In genomic region chr9:18253950-18254349, GRCh38 we compare ENCODE assay signal across 32 cellular contexts.
"Had no signal": no experiment of that assay in that cellular context is flagged by ENCODE, and none has a peak within 500 bp of the region (broad histone marks: within the 10 kb centered on the region; RNA-seq: fewer than 3 reads in every experiment).

No MANE protein-coding gene starts in this region.

- ATAC-seq: activated CD8-positive, alpha-beta T cell treated with anti-CD3 and anti-CD28 coated beads for 36 hours; activated naive CD4-positive, alpha-beta T cell treated with anti-CD3 and anti-CD28 coated beads, Interleukin-2, amount 50 U/mL, for 72 hours; activated T-cell treated with anti-CD3 and anti-CD28 coated beads, Interleukin-2, amount 50 U/mL, for 4 hours; activated T-cell treated with anti-CD3 and anti-CD28 coated beads, Interleukin-2, amount 50 U/mL, for 72 hours; activated T-helper 17 cell treated with anti-CD3 and anti-CD28 coated beads, Interleukin-2, amount 50 U/mL, for 72 hours; body of pancreas had no signal

- H3K36me3 ChIP-seq: adrenal gland, cardiac muscle cell, colonic mucosa had no signal

- H3K27ac ChIP-seq: adrenal gland, body of pancreas, cardiac muscle cell, colonic mucosa, VCaP had no signal

- H3K27me3 ChIP-seq: adrenal gland, body of pancreas, cardiac muscle cell, colonic mucosa had no signal

- H3K4me1 ChIP-seq: body of pancreas, colonic mucosa had no signal

- H3K9me3 ChIP-seq: adrenal gland, body of pancreas, colonic mucosa had no signal

- DNase-seq: activated B cell treated with CpG ODN at 0.5 μM for 24 hours; activated CD4-positive, alpha-beta memory T cell treated with anti-CD3 and anti-CD28 coated beads for 36 hours; activated CD4-positive, alpha-beta T cell treated with anti-CD3 and anti-CD28 coated beads for 4 hours; activated CD4-positive, alpha-beta T cell treated with anti-CD3 and anti-CD28 coated beads, Interleukin-2, amount 10 ng/mL, durations not matched to agents 24 days and 14 days; activated CD4-positive, alpha-beta T cell treated with anti-CD3 and anti-CD28 coated beads, Interleukin-2, amount 50 U/mL, for 1 hour; activated CD4-positive, alpha-beta T cell treated with anti-CD3 and anti-CD28 coated beads, Interleukin-2, amount 50 U/mL, for 4 hours; activated CD4-positive, CD25-positive, alpha-beta regulatory T cell treated with anti-CD3 and anti-CD28 coated beads, Interleukin-2, amount 50 U/mL, for 72 hours; activated CD8-positive, alpha-beta memory T cell treated with anti-CD3 and anti-CD28 coated beads, Interleukin-2, amount 50 U/mL, for 4 hours; activated CD8-positive, alpha-beta T cell treated with anti-CD3 and anti-CD28 coated beads for 36 hours; activated effector memory CD4-positive, alpha-beta T cell treated with anti-CD3 and anti-CD28 coated beads, Interleukin-2, amount 50 U/mL, for 16 hours; activated gamma-delta T cell treated with Interleukin-2 at 50 U/mL for 16 hours; activated naive CD4-positive, alpha-beta T cell; activated naive CD4-positive, alpha-beta T cell treated with anti-CD3 and anti-CD28 coated beads for 36 hours; activated naive CD4-positive, alpha-beta T cell treated with anti-CD3 and anti-CD28 coated beads, Interleukin-2, amount 50 U/mL, for 16 hours; activated naive CD8-positive, alpha-beta T cell treated with anti-CD3 and anti-CD28 coated beads for 36 hours; activated T-cell treated with anti-CD3 and anti-CD28 coated beads for 4 hours; activated T-cell treated with anti-CD3 and anti-CD28 coated beads, Interleukin-2, amount 50 U/mL, for 1 hour; activated T-cell treated with anti-CD3 and anti-CD28 coated beads, Interleukin-2, amount 50 U/mL, for 4 hours; activated T-cell treated with anti-CD3 and anti-CD28 coated beads, Interleukin-2, amount 50 U/mL, for 72 hours; adrenal gland; amniotic stem cell; aorta; body of pancreas; caudate nucleus; cerebellar nuclear complex; colonic mucosa; T-helper 2 cell; T-helper 9 cell had no signal

- H3K4me3 ChIP-seq: adrenal gland, body of pancreas, cardiac muscle cell, colonic mucosa had no signal
